In the genomic region with DNA sequence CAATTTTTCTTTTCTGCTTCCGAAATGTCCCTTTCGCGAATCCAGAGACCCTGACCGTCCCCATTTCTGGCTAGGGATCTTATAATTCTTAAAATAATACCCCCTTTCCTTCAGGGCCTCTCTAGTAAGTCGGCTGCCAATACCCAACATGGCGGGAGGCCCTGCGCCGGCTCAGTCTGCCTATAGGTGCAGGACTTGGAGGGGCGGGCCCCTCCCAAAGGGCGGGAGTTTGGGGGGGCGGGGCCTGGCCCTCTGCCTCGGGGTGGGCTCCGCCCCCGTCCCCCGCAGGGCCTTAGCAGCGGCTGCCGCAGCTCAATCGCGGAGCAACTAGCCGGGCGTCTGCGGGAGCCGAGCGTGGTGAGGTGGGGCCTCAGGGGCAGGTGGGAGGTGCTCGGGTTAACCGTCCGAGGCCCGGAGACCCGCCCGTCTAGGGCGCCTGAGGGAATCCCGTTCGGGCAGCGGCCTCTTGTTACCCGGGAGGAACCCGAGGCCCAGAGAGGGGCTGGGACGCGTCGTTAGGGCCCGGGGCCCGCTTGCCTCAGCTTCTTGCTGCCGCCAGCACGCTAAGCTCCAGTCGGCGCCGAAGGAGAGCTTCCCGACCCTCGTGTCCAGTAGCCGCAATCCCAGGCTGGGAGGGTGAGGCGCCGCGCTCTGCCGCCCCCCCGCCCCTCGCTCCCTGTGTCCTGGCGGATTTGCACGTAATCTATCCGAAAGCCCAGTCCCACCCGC, we compare ENCODE assay signal across 1 cellular context.
A peak's percentile ranks its signal among the peaks of the same experiment; 100 is the strongest.
TF ChIP-seq lines count a peak whose summit lies in the region.

A gene with protein sequence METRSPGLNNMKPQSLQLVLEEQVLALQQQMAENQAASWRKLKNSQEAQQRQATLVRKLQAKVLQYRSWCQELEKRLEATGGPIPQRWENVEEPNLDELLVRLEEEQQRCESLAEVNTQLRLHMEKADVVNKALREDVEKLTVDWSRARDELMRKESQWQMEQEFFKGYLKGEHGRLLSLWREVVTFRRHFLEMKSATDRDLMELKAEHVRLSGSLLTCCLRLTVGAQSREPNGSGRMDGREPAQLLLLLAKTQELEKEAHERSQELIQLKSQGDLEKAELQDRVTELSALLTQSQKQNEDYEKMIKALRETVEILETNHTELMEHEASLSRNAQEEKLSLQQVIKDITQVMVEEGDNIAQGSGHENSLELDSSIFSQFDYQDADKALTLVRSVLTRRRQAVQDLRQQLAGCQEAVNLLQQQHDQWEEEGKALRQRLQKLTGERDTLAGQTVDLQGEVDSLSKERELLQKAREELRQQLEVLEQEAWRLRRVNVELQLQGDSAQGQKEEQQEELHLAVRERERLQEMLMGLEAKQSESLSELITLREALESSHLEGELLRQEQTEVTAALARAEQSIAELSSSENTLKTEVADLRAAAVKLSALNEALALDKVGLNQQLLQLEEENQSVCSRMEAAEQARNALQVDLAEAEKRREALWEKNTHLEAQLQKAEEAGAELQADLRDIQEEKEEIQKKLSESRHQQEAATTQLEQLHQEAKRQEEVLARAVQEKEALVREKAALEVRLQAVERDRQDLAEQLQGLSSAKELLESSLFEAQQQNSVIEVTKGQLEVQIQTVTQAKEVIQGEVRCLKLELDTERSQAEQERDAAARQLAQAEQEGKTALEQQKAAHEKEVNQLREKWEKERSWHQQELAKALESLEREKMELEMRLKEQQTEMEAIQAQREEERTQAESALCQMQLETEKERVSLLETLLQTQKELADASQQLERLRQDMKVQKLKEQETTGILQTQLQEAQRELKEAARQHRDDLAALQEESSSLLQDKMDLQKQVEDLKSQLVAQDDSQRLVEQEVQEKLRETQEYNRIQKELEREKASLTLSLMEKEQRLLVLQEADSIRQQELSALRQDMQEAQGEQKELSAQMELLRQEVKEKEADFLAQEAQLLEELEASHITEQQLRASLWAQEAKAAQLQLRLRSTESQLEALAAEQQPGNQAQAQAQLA (N-terminal part only) (plus strand): TSS at position 718 of the 729 bp plus-strand sequence. CDS start 6,770 bp downstream, outside the sequence.

TF ChIP-seq in HepG2, 621 proteins besides CTCF, POLR2A, EP300 and RAD21 (continues in another document):
- TF ChIP-seq DR1 (CRISPR knock-in tag; IDR thresholded peaks at IDR 0.05) = peak; percentile 58; the same call in 1 of the 2 replicates
- peak; percentile 80 for TF ChIP-seq AHR (CRISPR knock-in tag; IDR thresholded peaks at IDR 0.05)
- TF ChIP-seq NFE2 (CRISPR knock-in tag; IDR thresholded peaks at IDR 0.05) = no peak
- TF ChIP-seq SIX4 (CRISPR knock-in tag; IDR thresholded peaks at IDR 0.05) = no peak; the same call in 1 of the 2 replicates
- TF ChIP-seq THAP11 (CRISPR knock-in tag; IDR thresholded peaks at IDR 0.05) = peak; percentile 72
- TF ChIP-seq ZNF24 (IDR thresholded peaks at IDR 0.05) = no peak; the same call in 1 of the 2 replicates
- TF ChIP-seq ISL2 (CRISPR knock-in tag; IDR thresholded peaks at IDR 0.05) = peak; percentile 78
- peak; percentile 75 for TF ChIP-seq KMT2A (CRISPR knock-in tag; IDR thresholded peaks at IDR 0.05)
- TF ChIP-seq ZNF510 (CRISPR knock-in tag; IDR thresholded peaks at IDR 0.05; ENCODE audit: low read depth) = no peak; the same call in 1 of the 2 replicates
- peak; percentile 80 for TF ChIP-seq ATF1 (CRISPR knock-in tag; IDR thresholded peaks at IDR 0.05)
- TF ChIP-seq DPF2 (CRISPR knock-in tag; IDR thresholded peaks at IDR 0.05; ENCODE audit: borderline replicate concordance, low read depth) = no peak
- TF ChIP-seq RORA (CRISPR knock-in tag; IDR thresholded peaks at IDR 0.05) = 0 out of 2 replicates have a peak, but pooled peaks have one; percentile 73
- TF ChIP-seq MTA1 (CRISPR knock-in tag; IDR thresholded peaks at IDR 0.05; ENCODE audit: borderline replicate concordance) = peak; percentile 42; the same call in 1 of the 2 replicates
- peak; percentile 44 for TF ChIP-seq SKI (IDR thresholded peaks at IDR 0.05; ENCODE audit: partially characterized antibody)
- TF ChIP-seq SALL2 (CRISPR knock-in tag; IDR thresholded peaks at IDR 0.05) = no peak
- TF ChIP-seq, protein P1, sequence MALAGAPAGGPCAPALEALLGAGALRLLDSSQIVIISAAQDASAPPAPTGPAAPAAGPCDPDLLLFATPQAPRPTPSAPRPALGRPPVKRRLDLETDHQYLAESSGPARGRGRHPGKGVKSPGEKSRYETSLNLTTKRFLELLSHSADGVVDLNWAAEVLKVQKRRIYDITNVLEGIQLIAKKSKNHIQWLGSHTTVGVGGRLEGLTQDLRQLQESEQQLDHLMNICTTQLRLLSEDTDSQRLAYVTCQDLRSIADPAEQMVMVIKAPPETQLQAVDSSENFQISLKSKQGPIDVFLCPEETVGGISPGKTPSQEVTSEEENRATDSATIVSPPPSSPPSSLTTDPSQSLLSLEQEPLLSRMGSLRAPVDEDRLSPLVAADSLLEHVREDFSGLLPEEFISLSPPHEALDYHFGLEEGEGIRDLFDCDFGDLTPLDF (CRISPR knock-in tag; IDR thresholded peaks at IDR 0.05) = peak; percentile 95
- peak; percentile 69 for TF ChIP-seq BCL6 (CRISPR knock-in tag; IDR thresholded peaks at IDR 0.05)
- peak; percentile 86 for TF ChIP-seq HDAC1 (CRISPR knock-in tag; IDR thresholded peaks at IDR 0.05)
- TF ChIP-seq ZNF451 (CRISPR knock-in tag; IDR thresholded peaks at IDR 0.05) = peak; percentile 97
- TF ChIP-seq ZKSCAN8 (CRISPR knock-in tag; IDR thresholded peaks at IDR 0.05; ENCODE audit: borderline replicate concordance) = no peak
- TF ChIP-seq SP1 (IDR thresholded peaks at IDR 0.05) = 0 out of 2 replicates have a peak, but pooled peaks have one; percentile 34
- peak; percentile 88; the same call in 1 of the 2 replicates for TF ChIP-seq SP1 (CRISPR knock-in tag; IDR thresholded peaks at IDR 0.05)
- peak; percentile 85; the same call in 1 of the 2 replicates for TF ChIP-seq ZNF615 (CRISPR knock-in tag; IDR thresholded peaks at IDR 0.05; ENCODE audit: borderline replicate concordance)
- TF ChIP-seq, protein P2, sequence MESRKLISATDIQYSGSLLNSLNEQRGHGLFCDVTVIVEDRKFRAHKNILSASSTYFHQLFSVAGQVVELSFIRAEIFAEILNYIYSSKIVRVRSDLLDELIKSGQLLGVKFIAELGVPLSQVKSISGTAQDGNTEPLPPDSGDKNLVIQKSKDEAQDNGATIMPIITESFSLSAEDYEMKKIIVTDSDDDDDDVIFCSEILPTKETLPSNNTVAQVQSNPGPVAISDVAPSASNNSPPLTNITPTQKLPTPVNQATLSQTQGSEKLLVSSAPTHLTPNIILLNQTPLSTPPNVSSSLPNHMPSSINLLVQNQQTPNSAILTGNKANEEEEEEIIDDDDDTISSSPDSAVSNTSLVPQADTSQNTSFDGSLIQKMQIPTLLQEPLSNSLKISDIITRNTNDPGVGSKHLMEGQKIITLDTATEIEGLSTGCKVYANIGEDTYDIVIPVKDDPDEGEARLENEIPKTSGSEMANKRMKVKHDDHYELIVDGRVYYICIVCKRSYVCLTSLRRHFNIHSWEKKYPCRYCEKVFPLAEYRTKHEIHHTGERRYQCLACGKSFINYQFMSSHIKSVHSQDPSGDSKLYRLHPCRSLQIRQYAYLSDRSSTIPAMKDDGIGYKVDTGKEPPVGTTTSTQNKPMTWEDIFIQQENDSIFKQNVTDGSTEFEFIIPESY (CRISPR knock-in tag; IDR thresholded peaks at IDR 0.05) = no peak
- TF ChIP-seq MEIS1 (CRISPR knock-in tag; IDR thresholded peaks at IDR 0.05; ENCODE audit: borderline replicate concordance) = peak; percentile 62; the same call in 1 of the 2 replicates
- 0 out of 2 replicates have a peak, but pooled peaks have one; percentile 75 for TF ChIP-seq ZNF432 (CRISPR knock-in tag; IDR thresholded peaks at IDR 0.05; ENCODE audit: borderline replicate concordance)
- TF ChIP-seq ZNF530 (CRISPR knock-in tag; IDR thresholded peaks at IDR 0.05; ENCODE audit: low read depth) = peak; percentile 94
- TF ChIP-seq, protein P3, sequence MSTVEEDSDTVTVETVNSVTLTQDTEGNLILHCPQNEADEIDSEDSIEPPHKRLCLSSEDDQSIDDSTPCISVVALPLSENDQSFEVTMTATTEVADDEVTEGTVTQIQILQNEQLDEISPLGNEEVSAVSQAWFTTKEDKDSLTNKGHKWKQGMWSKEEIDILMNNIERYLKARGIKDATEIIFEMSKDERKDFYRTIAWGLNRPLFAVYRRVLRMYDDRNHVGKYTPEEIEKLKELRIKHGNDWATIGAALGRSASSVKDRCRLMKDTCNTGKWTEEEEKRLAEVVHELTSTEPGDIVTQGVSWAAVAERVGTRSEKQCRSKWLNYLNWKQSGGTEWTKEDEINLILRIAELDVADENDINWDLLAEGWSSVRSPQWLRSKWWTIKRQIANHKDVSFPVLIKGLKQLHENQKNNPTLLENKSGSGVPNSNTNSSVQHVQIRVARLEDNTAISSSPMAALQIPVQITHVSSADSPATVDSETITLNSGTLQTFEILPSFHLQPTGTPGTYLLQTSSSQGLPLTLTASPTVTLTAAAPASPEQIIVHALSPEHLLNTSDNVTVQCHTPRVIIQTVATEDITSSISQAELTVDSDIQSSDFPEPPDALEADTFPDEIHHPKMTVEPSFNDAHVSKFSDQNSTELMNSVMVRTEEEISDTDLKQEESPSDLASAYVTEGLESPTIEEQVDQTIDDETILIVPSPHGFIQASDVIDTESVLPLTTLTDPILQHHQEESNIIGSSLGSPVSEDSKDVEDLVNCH (CRISPR knock-in tag; IDR thresholded peaks at IDR 0.05) = peak; percentile 8; the same call in 1 of the 2 replicates
- TF ChIP-seq, protein P4, sequence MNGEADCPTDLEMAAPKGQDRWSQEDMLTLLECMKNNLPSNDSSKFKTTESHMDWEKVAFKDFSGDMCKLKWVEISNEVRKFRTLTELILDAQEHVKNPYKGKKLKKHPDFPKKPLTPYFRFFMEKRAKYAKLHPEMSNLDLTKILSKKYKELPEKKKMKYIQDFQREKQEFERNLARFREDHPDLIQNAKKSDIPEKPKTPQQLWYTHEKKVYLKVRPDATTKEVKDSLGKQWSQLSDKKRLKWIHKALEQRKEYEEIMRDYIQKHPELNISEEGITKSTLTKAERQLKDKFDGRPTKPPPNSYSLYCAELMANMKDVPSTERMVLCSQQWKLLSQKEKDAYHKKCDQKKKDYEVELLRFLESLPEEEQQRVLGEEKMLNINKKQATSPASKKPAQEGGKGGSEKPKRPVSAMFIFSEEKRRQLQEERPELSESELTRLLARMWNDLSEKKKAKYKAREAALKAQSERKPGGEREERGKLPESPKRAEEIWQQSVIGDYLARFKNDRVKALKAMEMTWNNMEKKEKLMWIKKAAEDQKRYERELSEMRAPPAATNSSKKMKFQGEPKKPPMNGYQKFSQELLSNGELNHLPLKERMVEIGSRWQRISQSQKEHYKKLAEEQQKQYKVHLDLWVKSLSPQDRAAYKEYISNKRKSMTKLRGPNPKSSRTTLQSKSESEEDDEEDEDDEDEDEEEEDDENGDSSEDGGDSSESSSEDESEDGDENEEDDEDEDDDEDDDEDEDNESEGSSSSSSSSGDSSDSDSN (CRISPR knock-in tag; IDR thresholded peaks at IDR 0.05) = peak; percentile 99
- TF ChIP-seq ZNF766 (CRISPR knock-in tag; IDR thresholded peaks at IDR 0.05; ENCODE audit: borderline replicate concordance) = peak; percentile 86; the same call in 1 of the 2 replicates
- peak; percentile 94 for TF ChIP-seq ZMAT3 (CRISPR knock-in tag; conservative IDR thresholded peaks at IDR 0.05)
- TF ChIP-seq TEAD3 (CRISPR knock-in tag; optimal IDR thresholded peaks at IDR 0.05; ENCODE audit: borderline replicate concordance) = no peak
- peak; percentile 49; the same call in 1 of the 2 replicates for TF ChIP-seq ISX (CRISPR knock-in tag; conservative IDR thresholded peaks at IDR 0.05)
- TF ChIP-seq ZMYM3 (CRISPR knock-in tag; IDR thresholded peaks at IDR 0.05) = peak; percentile 79
- 0 out of 2 replicates have a peak, but pooled peaks have one; percentile 24 for TF ChIP-seq HMG20A (CRISPR knock-in tag; IDR thresholded peaks at IDR 0.05; ENCODE audit: borderline replicate concordance)
- no peak; the same call in 1 of the 2 replicates for TF ChIP-seq ZNF10 (CRISPR knock-in tag; IDR thresholded peaks at IDR 0.05; ENCODE audit: borderline replicate concordance, low read depth)
- TF ChIP-seq SMYD3 (CRISPR knock-in tag; IDR thresholded peaks at IDR 0.05) = no peak
- TF ChIP-seq, protein P5, sequence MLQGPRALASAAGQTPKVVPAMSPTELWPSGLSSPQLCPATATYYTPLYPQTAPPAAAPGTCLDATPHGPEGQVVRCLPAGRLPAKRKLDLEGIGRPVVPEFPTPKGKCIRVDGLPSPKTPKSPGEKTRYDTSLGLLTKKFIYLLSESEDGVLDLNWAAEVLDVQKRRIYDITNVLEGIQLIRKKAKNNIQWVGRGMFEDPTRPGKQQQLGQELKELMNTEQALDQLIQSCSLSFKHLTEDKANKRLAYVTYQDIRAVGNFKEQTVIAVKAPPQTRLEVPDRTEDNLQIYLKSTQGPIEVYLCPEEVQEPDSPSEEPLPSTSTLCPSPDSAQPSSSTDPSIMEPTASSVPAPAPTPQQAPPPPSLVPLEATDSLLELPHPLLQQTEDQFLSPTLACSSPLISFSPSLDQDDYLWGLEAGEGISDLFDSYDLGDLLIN (CRISPR knock-in tag; IDR thresholded peaks at IDR 0.05; ENCODE audit: borderline replicate concordance) = no peak; the same call in 1 of the 2 replicates
- no peak for TF ChIP-seq RBM22 (optimal IDR thresholded peaks at IDR 0.05; ENCODE audit: low read length)
- TF ChIP-seq, protein P6, sequence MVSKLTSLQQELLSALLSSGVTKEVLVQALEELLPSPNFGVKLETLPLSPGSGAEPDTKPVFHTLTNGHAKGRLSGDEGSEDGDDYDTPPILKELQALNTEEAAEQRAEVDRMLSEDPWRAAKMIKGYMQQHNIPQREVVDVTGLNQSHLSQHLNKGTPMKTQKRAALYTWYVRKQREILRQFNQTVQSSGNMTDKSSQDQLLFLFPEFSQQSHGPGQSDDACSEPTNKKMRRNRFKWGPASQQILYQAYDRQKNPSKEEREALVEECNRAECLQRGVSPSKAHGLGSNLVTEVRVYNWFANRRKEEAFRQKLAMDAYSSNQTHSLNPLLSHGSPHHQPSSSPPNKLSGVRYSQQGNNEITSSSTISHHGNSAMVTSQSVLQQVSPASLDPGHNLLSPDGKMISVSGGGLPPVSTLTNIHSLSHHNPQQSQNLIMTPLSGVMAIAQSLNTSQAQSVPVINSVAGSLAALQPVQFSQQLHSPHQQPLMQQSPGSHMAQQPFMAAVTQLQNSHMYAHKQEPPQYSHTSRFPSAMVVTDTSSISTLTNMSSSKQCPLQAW (CRISPR knock-in tag; IDR thresholded peaks at IDR 0.05) = peak; percentile 79
- TF ChIP-seq ZFP36L1 (CRISPR knock-in tag; IDR thresholded peaks at IDR 0.05) = peak; percentile 98
- no peak for TF ChIP-seq THYN1 (CRISPR knock-in tag; IDR thresholded peaks at IDR 0.05; ENCODE audit: borderline replicate concordance, low read depth)
- TF ChIP-seq ZFAT (CRISPR knock-in tag; conservative IDR thresholded peaks at IDR 0.05) = 0 out of 2 replicates have a peak, but pooled peaks have one; percentile 45
- TF ChIP-seq, protein P7, sequence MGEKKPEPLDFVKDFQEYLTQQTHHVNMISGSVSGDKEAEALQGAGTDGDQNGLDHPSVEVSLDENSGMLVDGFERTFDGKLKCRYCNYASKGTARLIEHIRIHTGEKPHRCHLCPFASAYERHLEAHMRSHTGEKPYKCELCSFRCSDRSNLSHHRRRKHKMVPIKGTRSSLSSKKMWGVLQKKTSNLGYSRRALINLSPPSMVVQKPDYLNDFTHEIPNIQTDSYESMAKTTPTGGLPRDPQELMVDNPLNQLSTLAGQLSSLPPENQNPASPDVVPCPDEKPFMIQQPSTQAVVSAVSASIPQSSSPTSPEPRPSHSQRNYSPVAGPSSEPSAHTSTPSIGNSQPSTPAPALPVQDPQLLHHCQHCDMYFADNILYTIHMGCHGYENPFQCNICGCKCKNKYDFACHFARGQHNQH (CRISPR knock-in tag; IDR thresholded peaks at IDR 0.05) = peak; percentile 95
- peak; percentile 81 for TF ChIP-seq ZNF317 (CRISPR knock-in tag; IDR thresholded peaks at IDR 0.05)
- TF ChIP-seq ZNF616 (CRISPR knock-in tag; IDR thresholded peaks at IDR 0.05; ENCODE audit: low read depth) = peak; percentile 94
- TF ChIP-seq REXO4 (CRISPR knock-in tag; IDR thresholded peaks at IDR 0.05; ENCODE audit: borderline replicate concordance) = no peak; the same call in 1 of the 2 replicates
- no peak; the same call in 1 of the 2 replicates for TF ChIP-seq ZNF703 (CRISPR knock-in tag; IDR thresholded peaks at IDR 0.05; ENCODE audit: borderline replicate concordance)
